25 cellular contexts compared by ENCODE assay signal in genomic region chr3:82274897-82275296, GRCh38.
"Had no signal": no experiment of that assay in that cellular context is flagged by ENCODE, and none has a peak within 500 bp of the region (broad histone marks: within the 10 kb centered on the region; RNA-seq: fewer than 3 reads in every experiment).

No MANE protein-coding gene starts in this region.

- H3K79me2 ChIP-seq: parathyroid adenoma had no signal

- H3K4me3 ChIP-seq: coronary artery, lung, right atrium auricular region, smooth muscle cell, suprapubic skin, transverse colon, upper lobe of right lung, uterus had no signal

- H3K36me3 ChIP-seq: right atrium auricular region, suprapubic skin, transverse colon, upper lobe of right lung, uterus had no signal

- H2AFZ ChIP-seq: parathyroid adenoma had no signal

- FAIRE-seq: endometrium, frontal cortex had no signal

- H3K4me1 ChIP-seq: parathyroid adenoma, right atrium auricular region, suprapubic skin, transverse colon, upper lobe of right lung, uterus had no signal

- H3K4me2 ChIP-seq: smooth muscle cell had no signal

- H3K9ac ChIP-seq: parathyroid adenoma had no signal

- ATAC-seq: effector memory CD8-positive, alpha-beta T cell; natural killer cell; sciatic nerve; stimulated activated naive CD8-positive, alpha-beta T cell treated with anti-CD3 and anti-CD28 coated beads, Interleukin-15, amount 100 ng/mL, for 72 hours; upper lobe of right lung had no signal

- H3K27me3 ChIP-seq: right atrium auricular region, suprapubic skin, transverse colon, upper lobe of right lung, uterus had no signal

- H3K27ac ChIP-seq: coronary artery, parathyroid adenoma, right atrium auricular region, suprapubic skin, transverse colon, upper lobe of right lung, uterus had no signal

- H3K9me3 ChIP-seq: right atrium auricular region, upper lobe of right lung, uterus had no signal

- DNase-seq: dermis blood vessel endothelial cell; effector memory CD8-positive, alpha-beta T cell; erythroblast; hypothalamus; immature natural killer cell; islet precursor cell; natural killer cell; stimulated activated CD4-positive, alpha-beta T cell treated with anti-CD3 and anti-CD28 coated beads, Interleukin-12 subunit alpha, Interleukin-12 subunit beta, amount 100 ng/mL, for 4 hours; stimulated activated CD4-positive, alpha-beta T cell treated with anti-CD3 and anti-CD28 coated beads, Interleukin-1b, Interleukin-23, amount 100 ng/mL, for 48 hours; stimulated activated CD4-positive, alpha-beta T cell treated with anti-CD3 and anti-CD28 coated beads, Interleukin-4, amount 100 ng/mL, for 1 hour; stimulated activated CD8-positive, alpha-beta memory T cell treated with anti-CD3 and anti-CD28 coated beads, Interleukin-4, amount 100 ng/mL, for 48 hours; stimulated activated naive CD4-positive, alpha-beta T cell; stimulated activated naive CD8-positive, alpha-beta T cell treated with anti-CD3 and anti-CD28 coated beads, Interleukin-15, amount 100 ng/mL, for 72 hours; transverse colon; upper lobe of right lung; uterus had no signal
